9 cellular contexts compared by ENCODE assay signal in genomic region chr3:65953301-65953812, GRCh38.
DNase-seq lines count a peak whose midpoint lies in the region; ATAC-seq and TF ChIP-seq lines count a peak whose summit lies in the region.
"Had no signal": no experiment of that assay in that cellular context is flagged by ENCODE, and none has a peak within 500 bp of the region (broad histone marks: within the 10 kb centered on the region; RNA-seq: fewer than 3 reads in every experiment).

No MANE protein-coding gene starts in this region.

- H3K4me2 ChIP-seq in HCT116 (ENCODE audit: low read length): peak overlapping the region; percentile 72
- peak overlapping the region; percentile 75 for H3K4me2 ChIP-seq in PC-9

- H3K27ac ChIP-seq in HCT116 (ENCODE audit: low read depth, low read length) (peak overlapping the region; percentile 82), PC-9 (peak overlapping the region; percentile 100), right atrium auricular region (peak overlapping the region; percentile 73 to 74), rectal smooth muscle tissue (ENCODE audit: low read depth, low read length) (no peak overlapping the region)

- H4K20me1 ChIP-seq in HCT116 (ENCODE audit: insufficient read depth): no peaks in the 10 kb centered on the region
- H4K20me1 ChIP-seq in PC-9 (ENCODE audit: insufficient read depth): no peaks in the 10 kb centered on the region

- H3K27me3 ChIP-seq in HCT116 (ENCODE audit: insufficient read depth, low read length): no peaks in the 10 kb centered on the region
- no peaks in the 10 kb centered on the region for H3K27me3 ChIP-seq in PC-9 (ENCODE audit: insufficient read depth, low read depth)
- H3K27me3 ChIP-seq in right atrium auricular region: no peaks in the 10 kb centered on the region
- no peaks in the 10 kb centered on the region for H3K27me3 ChIP-seq in rectal smooth muscle tissue (ENCODE audit: control insufficient read depth, insufficient read depth, low read length)

- POLR2A ChIA-PET in HCT116 (lab: Charles Lee): no interaction called here
- POLR2A ChIA-PET in PC-9 (lab: Charles Lee; ENCODE audit: unreplicated experiment): interaction anchor here (0.5 to 1.2 kb wide), 4 partner anchors 43 to 120 kb away, joined by 3 to 25 read pairs (median 6); no protein-coding TSS in a partner anchor

- H3K27ac Mint-ChIP-seq in activated naive CD4-positive, alpha-beta T cell treated with anti-CD3 and anti-CD28 coated beads, Interleukin-2, amount 10 ng/mL, durations not matched to agents 7 days and 5 days: no peak overlapping the region

- no peaks in the 10 kb centered on the region for H3K36me3 Mint-ChIP-seq in activated naive CD4-positive, alpha-beta T cell treated with anti-CD3 and anti-CD28 coated beads, Interleukin-2, amount 10 ng/mL, durations not matched to agents 7 days and 5 days

- no peak for TF ChIP-seq POLR2A in HCT116 (IDR thresholded peaks at IDR 0.05; ENCODE audit: borderline replicate concordance, extremely low read depth, insufficient read depth, insufficient read length)

- no peak overlapping the region for H2AFZ ChIP-seq in HCT116 (ENCODE audit: low read depth, low read length, poor library complexity, severe bottlenecking)
- no peak overlapping the region for H2AFZ ChIP-seq in PC-9

- intact Hi-C loops in HCT116 (cut with micrococcal nuclease) (loop anchor here (2.0 kb wide), 1 partner anchor 85 kb away; the partner anchor contains the start of gene MAGI1), PC-9 (cut with micrococcal nuclease; ENCODE audit: unreplicated experiment) (loop anchor here (1.0 to 5.0 kb wide), 8 partner anchors 11 to 185 kb away; no protein-coding TSS in a partner anchor)

- H3K9me3 Mint-ChIP-seq in activated naive CD4-positive, alpha-beta T cell treated with anti-CD3 and anti-CD28 coated beads, Interleukin-2, amount 10 ng/mL, durations not matched to agents 7 days and 5 days: peaks cover 4% of the 10 kb centered on the region

- TF ChIP-seq CTCF in HCT116 (IDR thresholded peaks at IDR 0.05 in 2 of 3, conservative IDR thresholded peaks at IDR 0.05 in 1 of 3; ENCODE audit: borderline replicate concordance in 1 of 3, insufficient read depth in 1 of 3, low read depth in 2 of 3, low read length in 2 of 3) (no peak), PC-9 (conservative IDR thresholded peaks at IDR 0.05) (no peak), right atrium auricular region (IDR thresholded peaks at IDR 0.05) (no peak)

- RAD21 ChIA-PET in HCT116 (lab: Charles Lee; ENCODE audit: low non-redundant PET in 1 of 2, low total read pairs in 2 of 2, uncharacterized antibody in 2 of 2, unreplicated experiment in 2 of 2): interaction anchor here in 1 of 2 experiments (1.2 kb wide), 1 partner anchor 10 kb away, joined by 5 read pairs; no protein-coding TSS in a partner anchor

- no peaks in the 10 kb centered on the region for H3K4me1 Mint-ChIP-seq in activated naive CD4-positive, alpha-beta T cell treated with anti-CD3 and anti-CD28 coated beads, Interleukin-2, amount 10 ng/mL, durations not matched to agents 7 days and 5 days

- CTCF ChIA-PET in HCT116 (lab: Charles Lee) (no interaction called here), PC-9 (lab: Charles Lee) (no interaction called here)
- CTCF ChIA-PET in activated naive CD4-positive, alpha-beta T cell treated with anti-CD3 and anti-CD28 coated beads, Interleukin-2, amount 10 ng/mL, durations not matched to agents 7 days and 5 days (lab: Charles Lee): no interaction called here

- H3K4me1 ChIP-seq in HCT116 (ENCODE audit: control insufficient read depth in 1 of 2, insufficient read depth in 2 of 2, low read length in 2 of 2): peaks cover 94 to 97% of the 10 kb centered on the region in 2 experiments
- peaks cover 65% of the 10 kb centered on the region for H3K4me1 ChIP-seq in PC-9 (replicated peaks; ENCODE audit: insufficient read depth)
- peaks cover 0 to 47% of the 10 kb centered on the region in 2 donors for H3K4me1 ChIP-seq in right atrium auricular region
- H3K4me1 ChIP-seq in rectal smooth muscle tissue (ENCODE audit: control insufficient read depth, insufficient read depth, low read length): peaks cover 4% of the 10 kb centered on the region

- DNase-seq in HCT116 (ENCODE audit: low read depth, low spot score): peak; percentile 79
- peak; percentile 93 to 98 for DNase-seq in PC-9
- peak; percentile 64 for DNase-seq in right atrium auricular region (ENCODE audit: low spot score)
- no peak for DNase-seq in NAMALWA (ENCODE audit: low spot score)
- DNase-seq in activated naive CD4-positive, alpha-beta T cell treated with anti-CD3 and anti-CD28 coated beads, Interleukin-2, amount 10 ng/mL, durations not matched to agents 7 days and 5 days: no peak
- no peak for DNase-seq in activated CD8-positive, alpha-beta memory T cell treated with anti-CD3 and anti-CD28 coated beads, Interleukin-2, amount 50 U/mL, for 48 hours
- DNase-seq: glutamatergic neuron had no signal

- peak overlapping the region; percentile 41 for H3K9ac ChIP-seq in HCT116 (ENCODE audit: low read length)
- H3K9ac ChIP-seq in rectal smooth muscle tissue (ENCODE audit: low read length): no peak overlapping the region

- H3K4me3 ChIP-seq in HCT116 (replicated peaks in 1 of 2; ENCODE audit: low read depth in 1 of 2, low read length in 2 of 2) (peak overlapping the region in 1 of 2 experiments; percentile 25; a peak in 1 of 4 replicates), PC-9 (peak overlapping the region; percentile 31), right atrium auricular region (no peak overlapping the region), rectal smooth muscle tissue (ENCODE audit: low read length) (peak overlapping the region; percentile 4)

- H3K9me3 ChIP-seq in HCT116 (ENCODE audit: control insufficient read depth in 1 of 2, insufficient read depth in 1 of 2, low read depth in 1 of 2, low read length in 2 of 2) (no peaks in the 10 kb centered on the region), PC-9 (ENCODE audit: insufficient read depth, low read depth) (no peaks in the 10 kb centered on the region), right atrium auricular region (no peaks in the 10 kb centered on the region)

- no peaks in the 10 kb centered on the region for H3K9me2 ChIP-seq in HCT116 (ENCODE audit: insufficient read depth)
- H3K9me2 ChIP-seq in PC-9 (ENCODE audit: insufficient read depth): no peaks in the 10 kb centered on the region

- peaks cover 49% of the 10 kb centered on the region for H3F3A ChIP-seq in PC-9 (ENCODE audit: insufficient read depth, low read depth)

- TF ChIP-seq RAD21 in HCT116 (IDR thresholded peaks at IDR 0.05; ENCODE audit: low read depth): peak; percentile 16

- no peaks in the 10 kb centered on the region for H3K27me3 Mint-ChIP-seq in activated naive CD4-positive, alpha-beta T cell treated with anti-CD3 and anti-CD28 coated beads, Interleukin-2, amount 10 ng/mL, durations not matched to agents 7 days and 5 days

- no TSS peak for BruUV-seq in HCT116 (replicated peaks; lab: Mats Ljungman, UMichigan)
- BruUV-seq in PC-9 (replicated peaks; lab: Mats Ljungman, UMichigan): no TSS peak

- H3K36me3 ChIP-seq in HCT116 (ENCODE audit: control insufficient read depth in 1 of 2, insufficient read depth in 2 of 2, low read length in 2 of 2): no peaks in the 10 kb centered on the region
- H3K36me3 ChIP-seq in PC-9 (ENCODE audit: low read depth): no peaks in the 10 kb centered on the region
- H3K36me3 ChIP-seq in right atrium auricular region: no peaks in the 10 kb centered on the region
- H3K36me3 ChIP-seq in rectal smooth muscle tissue (ENCODE audit: control insufficient read depth, insufficient read depth, low read length): no peaks in the 10 kb centered on the region

- ATAC-seq in HCT116: peak; percentile 65
- ATAC-seq in GM21825 (IDR thresholded peaks at IDR 0.05; ENCODE audit: unreplicated experiment): no peak

- H3K79me2 ChIP-seq in HCT116 (ENCODE audit: insufficient read depth, low read length) (peaks cover 13% of the 10 kb centered on the region), PC-9 (ENCODE audit: low read depth) (peaks cover 46% of the 10 kb centered on the region)

- H3K4me3 Mint-ChIP-seq in activated naive CD4-positive, alpha-beta T cell treated with anti-CD3 and anti-CD28 coated beads, Interleukin-2, amount 10 ng/mL, durations not matched to agents 7 days and 5 days: no peak overlapping the region

TF ChIP-seq in HCT116, 20 proteins besides CTCF, POLR2A, EP300 and RAD21:
- TF ChIP-seq MAX (IDR thresholded peaks at IDR 0.05): peak; percentile 39; the same call in 1 of the 2 replicates
- no peak for TF ChIP-seq EZH2 (IDR thresholded peaks at IDR 0.05)
- peak; percentile 64 for TF ChIP-seq CBX3 (IDR thresholded peaks at IDR 0.05; ENCODE audit: low read depth)
- TF ChIP-seq JUND (IDR thresholded peaks at IDR 0.05): 0 out of 2 replicates have a peak, but pooled peaks have one; percentile 9
- TF ChIP-seq SP1 (IDR thresholded peaks at IDR 0.05; ENCODE audit: low read depth): peak; percentile 81
- no peak for TF ChIP-seq FOSL1 (IDR thresholded peaks at IDR 0.05; ENCODE audit: low read depth)

Comparison
In these comparisons a context has a peak if more than half of its experiments do, and no peak if none do; other contexts are left out.
1. DNase-seq: peak in HCT116 (single experiment), PC-9 (2 of 2) and right atrium auricular region (single experiment); none in NAMALWA (single experiment), activated naive CD4-positive, alpha-beta T cell treated with anti-CD3 and anti-CD28 coated beads, Interleukin-2, amount 10 ng/mL, durations not matched to agents 7 days and 5 days (single experiment) and activated CD8-positive, alpha-beta memory T cell treated with anti-CD3 and anti-CD28 coated beads, Interleukin-2, amount 50 U/mL, for 48 hours (single experiment).
2. H3K4me3 ChIP-seq: peak in PC-9 (single experiment) and rectal smooth muscle tissue (single experiment); none in right atrium auricular region (0 of 2).